11 cellular contexts compared by ENCODE assay signal in genomic region chr14:22428681-22429315, GRCh38.
DNase-seq lines count a peak whose midpoint lies in the region; ATAC-seq and TF ChIP-seq lines count a peak whose summit lies in the region.
"Had no signal": no experiment of that assay in that cellular context is flagged by ENCODE, and none has a peak within 500 bp of the region (broad histone marks: within the 10 kb centered on the region; RNA-seq: fewer than 3 reads in every experiment).

No MANE protein-coding gene starts in this region.

- H3K79me1 ChIP-seq in IMR-90 (ENCODE audit: low read depth in 1 of 2, low read length in 2 of 2) = no peaks in the 10 kb centered on the region

- H3K27me3 ChIP-seq in IMR-90 (ENCODE audit: control insufficient read depth, insufficient read depth, low read length) = peaks cover 52% of the 10 kb centered on the region
- peaks cover 0 to 26% (median 0%) of the 10 kb centered on the region in 7 donors for H3K27me3 ChIP-seq in spleen (replicated peaks in 1 of 7)
- H3K27me3 ChIP-seq: pancreas had no signal

- H2AFZ ChIP-seq in IMR-90 (replicated peaks; ENCODE audit: low read length, poor library complexity) = no peak overlapping the region

- TF ChIP-seq CTCF in IMR-90 (conservative IDR thresholded peaks at IDR 0.05; ENCODE audit: low read depth, low read length) (no peak), fibroblast of mammary gland (conservative IDR thresholded peaks at IDR 0.05; ENCODE audit: control insufficient read depth, insufficient read depth, low read depth, low read length) (no peak), spleen (IDR thresholded peaks at IDR 0.05 in 8 of 11, conservative IDR thresholded peaks at IDR 0.05 in 3 of 11) (no peak)

- no peaks in the 10 kb centered on the region for H3K27me3 Mint-ChIP-seq in T-cell

- no peak overlapping the region for H4K8ac ChIP-seq in IMR-90 (ENCODE audit: low read depth in 2 of 2, low read length in 2 of 2)

- WGBS in IMR-90 (ENCODE audit: extremely low coverage in 2 of 2, insufficient read length in 1 of 2), 2 experiments = no CpG with 5 or more reads among the region's 7 CpGs
- WGBS in spleen, 5 donors = 22 to 41% (median 27%) methylated on average over 7 of the region's 7 CpGs

- H3K4ac ChIP-seq in IMR-90 (ENCODE audit: low read depth, low read length) = no peak overlapping the region

- H3K9me3 Mint-ChIP-seq in T-cell = no peaks in the 10 kb centered on the region
- H3K9me3 Mint-ChIP-seq: T-helper 1 cell treated with Interleukin-12 subunit alpha and Interleukin-12 subunit beta and Interleukin-4 antibody, amounts not matched to agents 30 μg/mL and 1 μg/mL, for 36 hours had no signal

- POLR2A ChIA-PET in IMR-90 (lab: Charles Lee; ENCODE audit: unreplicated experiment) = no interaction called here
- POLR2A ChIA-PET in T-cell (lab: Charles Lee) = no interaction called here

- H3K9me1 ChIP-seq in IMR-90 (ENCODE audit: insufficient read depth, low read length) = no peaks in the 10 kb centered on the region

- H3K4me1 Mint-ChIP-seq in T-cell = peaks cover 0 to 5% (median 0%) of the 10 kb centered on the region in 3 donors

- TF ChIP-seq POLR2A in IMR-90 (IDR thresholded peaks at IDR 0.05; ENCODE audit: low read depth, low read length) (no peak), spleen (IDR thresholded peaks at IDR 0.05) (no peak)

- dilution Hi-C loops in IMR-90 (cut with HindIII; ENCODE audit: low sequenced_read_pairs, unreplicated experiment) = no loop called here

- H3K56ac ChIP-seq in IMR-90 (ENCODE audit: extremely low read depth, insufficient read depth, low read length) = no peak overlapping the region

- intact Hi-C loops in IMR-90 (cut with micrococcal nuclease) (no loop called here), spleen (cut with DNase I; ENCODE audit: low total_unique reads) (no loop called here), posterior cingulate gyrus (cut with DNase I) (no loop called here)

- no peak overlapping the region for H3K14ac ChIP-seq in IMR-90 (replicated peaks; ENCODE audit: low read depth, low read length)

- BruUV-seq in IMR-90 (replicated peaks; lab: Mats Ljungman, UMichigan) = no TSS peak

- no peak overlapping the region for H3K23ac ChIP-seq in IMR-90 (ENCODE audit: low read depth, low read length)

- no peak overlapping the region for H3K4me2 ChIP-seq in IMR-90 (ENCODE audit: low read depth, low read length)

- H3K27ac Mint-ChIP-seq in T-cell = no peak overlapping the region
- H3K27ac Mint-ChIP-seq: T-helper 1 cell treated with Interleukin-12 subunit alpha and Interleukin-12 subunit beta and Interleukin-4 antibody, amounts not matched to agents 30 μg/mL and 1 μg/mL, for 36 hours had no signal

- H2BK20ac ChIP-seq in IMR-90 (ENCODE audit: low read depth, low read length) = no peak overlapping the region

- peak; percentile 22 for DNase-seq in IMR-90
- no peak for DNase-seq in SK-N-MC (ENCODE audit: low read depth, low spot score)
- DNase-seq in fibroblast of mammary gland (ENCODE audit: low read depth) = peak; percentile 6
- DNase-seq in spleen = no peak
- no peak for DNase-seq in posterior cingulate gyrus
- no peak for DNase-seq in T-cell
- DNase-seq: pancreas had no signal

- no peak overlapping the region for H3K18ac ChIP-seq in IMR-90 (ENCODE audit: low read depth, low read length)

- H3K36me3 ChIP-seq in IMR-90 (ENCODE audit: control insufficient read depth, insufficient read depth, low read length) (no peaks in the 10 kb centered on the region), SK-N-MC (ENCODE audit: insufficient read depth, low read length) (no peaks in the 10 kb centered on the region), spleen (no peaks in the 10 kb centered on the region)
- H3K36me3 ChIP-seq: pancreas had no signal

- TF ChIP-seq RAD21 in IMR-90 (IDR thresholded peaks at IDR 0.05; ENCODE audit: low read length) = no peak

- H2BK15ac ChIP-seq in IMR-90 (ENCODE audit: low read depth, low read length) = no peak overlapping the region

- H3K9me3 ChIP-seq in IMR-90 (ENCODE audit: control insufficient read depth, insufficient read depth, low read length) (no peaks in the 10 kb centered on the region), SK-N-MC (ENCODE audit: low read depth, low read length) (no peaks in the 10 kb centered on the region), spleen (no peaks in the 10 kb centered on the region)
- H3K9me3 ChIP-seq: pancreas had no signal

- no peak overlapping the region for H2BK5ac ChIP-seq in IMR-90 (ENCODE audit: low read depth, low read length, poor library complexity, severe bottlenecking)

- CTCF ChIA-PET in IMR-90 (lab: Yijun Ruan, JAX) = no interaction called here
- CTCF ChIA-PET in T-cell (lab: Charles Lee) = no interaction called here

- H3K27ac ChIP-seq in IMR-90 (ENCODE audit: insufficient read depth, low read length) = no peak overlapping the region
- peak overlapping the region; percentile 90 for H3K27ac ChIP-seq in SK-N-MC
- H3K27ac ChIP-seq in spleen = peak overlapping the region in 7 of 8 donors; percentile 36 to 81 (median 63)

- H3K4me3 ChIP-seq in IMR-90 (ENCODE audit: insufficient read depth, low read depth, low read length) (no peak overlapping the region), SK-N-MC (peak overlapping the region; percentile 76; the same call in 1 of the 2 replicates), fibroblast of mammary gland (ENCODE audit: control insufficient read depth, low read depth, low read length) (no peak overlapping the region), spleen (peak overlapping the region in 1 of 8 donors; percentile 21)
- H3K4me3 ChIP-seq: pancreas had no signal

- no peak overlapping the region for H3K9ac ChIP-seq in IMR-90 (ENCODE audit: low read depth, low read length)
- peak overlapping the region; percentile 16 for H3K9ac ChIP-seq in SK-N-MC (ENCODE audit: insufficient read length)

- no peak overlapping the region for H2AK5ac ChIP-seq in IMR-90 (ENCODE audit: low read depth, low read length)

- in situ Hi-C loops in IMR-90 (cut with MboI; ENCODE audit: low sequenced_read_pairs) = no loop called here

- H2AK9ac ChIP-seq in IMR-90 (replicated peaks; ENCODE audit: low read depth, low read length, poor library complexity) = no peak overlapping the region

- no peak overlapping the region for H3K4me3 Mint-ChIP-seq in T-cell
- H3K4me3 Mint-ChIP-seq: T-helper 1 cell treated with Interleukin-12 subunit alpha and Interleukin-12 subunit beta and Interleukin-4 antibody, amounts not matched to agents 30 μg/mL and 1 μg/mL, for 36 hours had no signal

- H4K91ac ChIP-seq in IMR-90 (ENCODE audit: insufficient read depth, low read depth, low read length) = no peak overlapping the region

- ATAC-seq in IMR-90 (ENCODE audit: low read depth) = no peak
- ATAC-seq in HG02885 (IDR thresholded peaks at IDR 0.05; ENCODE audit: poor library complexity, unreplicated experiment) = no peak
- ATAC-seq in GM18502 (IDR thresholded peaks at IDR 0.05; ENCODE audit: poor library complexity, unreplicated experiment) = no peak
- ATAC-seq in T-cell (replicated peaks in 1 of 4) = no peak
- ATAC-seq: HCT116 had no signal

- no peak overlapping the region for H2BK120ac ChIP-seq in IMR-90 (ENCODE audit: low read depth, low read length)

- H4K20me1 ChIP-seq in IMR-90 (ENCODE audit: insufficient read depth, low read length) = no peaks in the 10 kb centered on the region

- H3K4me1 ChIP-seq in IMR-90 (ENCODE audit: control insufficient read depth, insufficient read depth, low read length) (peaks cover 9% of the 10 kb centered on the region), spleen (peaks cover 25 to 80% (median 58%) of the 10 kb centered on the region in 6 donors)

- no peaks in the 10 kb centered on the region for H3K36me3 Mint-ChIP-seq in T-cell

- no peak overlapping the region for H4K5ac ChIP-seq in IMR-90 (ENCODE audit: low read depth, low read length)

TF ChIP-seq in IMR-90, 13 proteins besides CTCF, POLR2A, EP300 and RAD21:
- TF ChIP-seq, protein P1, sequence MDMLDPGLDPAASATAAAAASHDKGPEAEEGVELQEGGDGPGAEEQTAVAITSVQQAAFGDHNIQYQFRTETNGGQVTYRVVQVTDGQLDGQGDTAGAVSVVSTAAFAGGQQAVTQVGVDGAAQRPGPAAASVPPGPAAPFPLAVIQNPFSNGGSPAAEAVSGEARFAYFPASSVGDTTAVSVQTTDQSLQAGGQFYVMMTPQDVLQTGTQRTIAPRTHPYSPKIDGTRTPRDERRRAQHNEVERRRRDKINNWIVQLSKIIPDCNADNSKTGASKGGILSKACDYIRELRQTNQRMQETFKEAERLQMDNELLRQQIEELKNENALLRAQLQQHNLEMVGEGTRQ (IDR thresholded peaks at IDR 0.05; ENCODE audit: low read depth, low read length) = peak; percentile 69
- TF ChIP-seq SMC3 (IDR thresholded peaks at IDR 0.05; ENCODE audit: low read depth, low read length) = no peak
- no peak for TF ChIP-seq MAZ (IDR thresholded peaks at IDR 0.05; ENCODE audit: borderline replicate concordance, low read depth, low read length)

Comparison
In these comparisons a context has a peak if more than half of its experiments do, and no peak if none do; other contexts are left out.
1. DNase-seq: peak in IMR-90 (single experiment) and fibroblast of mammary gland (single experiment); none in SK-N-MC (single experiment), spleen (single experiment), posterior cingulate gyrus (0 of 10) and T-cell (0 of 34).